8 cellular contexts compared by ENCODE assay signal in the genomic region with DNA sequence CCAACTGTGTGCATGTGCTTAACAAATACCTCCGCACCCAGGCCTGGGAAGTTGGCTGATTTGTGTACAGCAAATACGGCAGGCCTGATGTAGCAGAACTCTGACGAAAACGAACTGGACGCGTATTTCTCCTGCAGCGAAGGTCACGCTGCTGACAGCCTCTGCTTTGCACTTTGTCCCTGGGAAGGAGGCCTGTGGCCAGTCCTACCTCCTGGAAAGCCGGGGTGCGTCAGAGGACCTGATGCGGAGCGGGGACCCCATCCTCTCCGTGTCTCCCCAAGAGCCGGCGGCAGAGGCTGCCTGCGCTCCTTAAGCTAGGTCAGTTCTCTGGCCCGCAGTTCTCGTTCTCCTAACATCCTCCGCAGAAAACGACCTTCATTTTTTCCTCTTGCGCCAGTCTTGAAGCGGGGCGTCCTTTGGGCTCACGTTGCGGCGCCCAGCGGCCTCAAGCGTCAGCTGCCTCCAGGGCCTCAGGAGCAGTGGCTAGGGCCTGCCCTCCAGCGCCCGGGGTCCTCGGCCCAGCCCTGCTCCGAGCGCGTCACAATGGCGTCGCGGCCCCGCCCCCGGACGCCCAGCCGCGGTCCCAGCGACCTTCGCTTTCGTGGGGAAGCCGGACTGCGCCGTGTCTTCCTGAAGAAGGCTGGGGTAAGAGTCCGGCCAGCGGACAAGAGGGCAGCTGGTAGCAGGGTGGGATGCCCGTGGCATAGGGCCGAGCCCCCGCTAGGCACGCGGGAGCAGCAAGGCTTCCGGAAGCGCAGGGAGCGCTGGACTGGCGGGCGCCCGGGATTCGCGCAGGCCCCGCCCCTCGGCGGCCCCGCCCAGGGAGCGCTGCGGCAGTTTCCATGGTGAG. TPM values are rescaled to one million over a fixed set of nuclear protein-coding genes. Genes with fewer than 3 reads are reported as not detected.
DNase-seq lines count a peak whose midpoint lies in the region; ATAC-seq and TF ChIP-seq lines count a peak whose summit lies in the region.

A gene (plus strand): TSS at position 821 of the 850 bp plus-strand sequence. CDS start 38,703 bp downstream, outside the sequence.

- ATAC-seq in GM19023 (IDR thresholded peaks at IDR 0.05; ENCODE audit: unreplicated experiment): peak; percentile 97
- peak; percentile 94 for ATAC-seq in HG03175 (IDR thresholded peaks at IDR 0.05; ENCODE audit: unreplicated experiment)
- ATAC-seq in right lobe of liver: peak; percentile 95 to 98 (median 96)

- H3K4me3 ChIP-seq in BE2C (ENCODE audit: low read depth, low read length): peak within 1 kb of the TSS; percentile 90
- peak within 1 kb of the TSS; percentile 81 to 96 (median 91) for H3K4me3 ChIP-seq in right lobe of liver

- DNase-seq in BE2C (peak; percentile 85), NCI-H526 (lab: John Stamatoyannopoulos, UW) (peak; percentile 50 to 85), dermis blood vessel endothelial cell (peak; percentile 90), right lobe of liver (peak; percentile 92 to 93 (median 93))
- peak; percentile 89 to 92 for DNase-seq in activated CD4-positive, alpha-beta T cell treated with anti-CD3 and anti-CD28 coated beads, Interleukin-2, amount 50 U/mL, for 48 hours
- DNase-seq in stimulated activated CD4-positive, alpha-beta T cell treated with anti-CD3 and anti-CD28 coated beads, Interleukin-4, amount 100 ng/mL, for 24 hours: peak; percentile 87

- H3K4me1 ChIP-seq in BE2C (no peaks in the 10 kb centered on the region), right lobe of liver (peaks cover 0 to 12% (median 0%) of the 10 kb centered on the region in 4 donors)

- intact Hi-C loops in right lobe of liver (cut with DNase I): no loop called here

- TF ChIP-seq CTCF in BE2C (IDR thresholded peaks at IDR 0.05; ENCODE audit: low read depth, low read length) (peak; percentile 14; the same call in 1 of the 2 replicates), right lobe of liver (IDR thresholded peaks at IDR 0.05) (peak in 1 of 4 donors; percentile 36)

- WGBS in right lobe of liver (ENCODE audit: insufficient coverage, low coverage, low lambda C conversion rate, missing lambda C conversion rate): 0% methylated on average over 11 of the region's 69 CpGs

- H3K27me3 ChIP-seq in BE2C: no peaks in the 10 kb centered on the region
- H3K27me3 ChIP-seq in right lobe of liver: no peaks in the 10 kb centered on the region

- no peaks in the 10 kb centered on the region for H3K9me3 ChIP-seq in BE2C
- no peaks in the 10 kb centered on the region for H3K9me3 ChIP-seq in right lobe of liver

- peak within 1 kb of the TSS; percentile 98 to 99 (median 99) for H3K27ac ChIP-seq in right lobe of liver

- peak; percentile 96 for TF ChIP-seq POLR2A in right lobe of liver (IDR thresholded peaks at IDR 0.05)

- no peaks in the 10 kb centered on the region for H3K36me3 ChIP-seq in BE2C
- H3K36me3 ChIP-seq in right lobe of liver: no peaks in the 10 kb centered on the region

RNA-seq across cellular contexts. Expression of the gene that starts here (rescaled TPM):
- polyA plus RNA-seq in BE2C (2012; ENCODE audit: insufficient read depth, insufficient read length, low read depth): 0.74 TPM
- total RNA-seq in dermis blood vessel endothelial cell (2.7 TPM in 2 replicates), right lobe of liver (1 to 10 TPM; 1.4 to 3.0 (median 1.8) TPM)

Comparison
In these comparisons a context has a peak if more than half of its experiments do, and no peak if none do; other contexts are left out.
1. Peak in every context shown above with its lines: DNase-seq, ATAC-seq, H3K4me3 ChIP-seq and H3K27ac ChIP-seq.